In the genomic region with DNA sequence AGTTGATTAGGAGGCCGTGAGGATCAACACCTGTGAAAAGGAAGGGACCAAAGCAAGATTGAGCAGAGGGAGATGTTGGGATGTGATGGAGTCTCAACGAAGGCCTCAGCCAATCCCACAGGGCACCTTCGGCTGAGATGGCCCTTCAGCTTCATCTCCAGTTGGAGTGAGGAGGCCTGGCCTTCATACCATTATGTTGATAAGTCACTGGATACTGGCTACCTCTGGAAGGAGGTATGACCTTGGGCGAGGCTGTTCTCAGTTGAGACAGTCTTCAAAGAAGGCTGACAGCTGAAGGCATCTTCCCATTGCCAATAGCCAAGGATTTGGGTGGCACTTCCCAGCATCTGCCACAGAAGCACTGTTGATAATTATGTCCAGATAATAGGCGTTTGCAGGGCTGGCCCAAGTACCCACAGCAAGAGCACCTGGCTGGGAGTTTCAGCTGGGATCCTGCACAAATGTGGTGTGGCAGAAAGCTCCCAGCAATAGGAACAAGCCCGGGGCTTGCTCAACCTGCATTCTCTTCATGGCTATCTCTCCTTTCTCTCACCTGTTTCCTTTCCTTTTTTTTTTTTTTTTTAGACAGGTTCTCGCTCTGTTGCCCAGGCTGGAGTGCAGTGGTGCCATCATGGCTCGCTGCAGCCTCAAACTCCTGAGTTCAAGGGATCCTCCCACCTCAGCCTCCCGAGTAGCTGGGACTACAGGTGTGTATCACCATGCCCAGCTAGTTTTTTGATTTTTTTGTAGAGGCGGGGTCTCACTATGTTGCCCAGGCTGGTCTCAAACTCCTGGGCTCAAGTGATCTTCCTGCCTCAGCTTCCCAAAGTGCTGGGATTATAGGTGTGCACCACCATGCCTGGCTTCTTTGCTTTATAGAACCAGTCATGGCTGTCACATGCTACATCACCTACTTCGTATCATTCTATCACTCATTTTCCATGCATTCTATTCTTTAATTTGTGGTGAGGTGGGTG, we compare ENCODE assay signal across 15 cellular contexts. TPM values are rescaled to one million over a fixed set of nuclear protein-coding genes. Genes with fewer than 3 reads are reported as not detected.
DNase-seq lines count a peak whose midpoint lies in the region; ATAC-seq and TF ChIP-seq lines count a peak whose summit lies in the region.
"Had no signal": no experiment of that assay in that cellular context is flagged by ENCODE, and none has a peak within 500 bp of the region (broad histone marks: within the 10 kb centered on the region; RNA-seq: fewer than 3 reads in every experiment).

No MANE protein-coding gene starts in this region.

- TF ChIP-seq POLR2A in esophagus squamous epithelium (IDR thresholded peaks at IDR 0.05) (no peak), transverse colon (IDR thresholded peaks at IDR 0.05) (no peak)

- H3K36me3 ChIP-seq in esophagus squamous epithelium: no peaks in the 10 kb centered on the region
- H3K36me3 ChIP-seq in transverse colon: no peaks in the 10 kb centered on the region
- H3K36me3 ChIP-seq: tibial artery had no signal

- peak; percentile 4 to 11 for DNase-seq in activated T-cell treated with anti-CD3 and anti-CD28 coated beads, Interleukin-2, amount 50 U/mL, for 48 hours
- DNase-seq in activated T-cell treated with anti-CD3 and anti-CD28 coated beads, Interleukin-2, amount 50 U/mL, for 72 hours: no peak
- DNase-seq in NCI-H774 (lab: John Stamatoyannopoulos, UW) (peak; percentile 14), esophagus squamous epithelium (lab: John Stamatoyannopoulos, UW) (no peak), transverse colon (peak; percentile 0), cortex of kidney (lab: John Stamatoyannopoulos, UW) (no peak), NCI-H1105 (lab: John Stamatoyannopoulos, UW) (no peak), NCI-H446 treated with DMSO at 0.1 percent for 48 hours (lab: John Stamatoyannopoulos, UW) (no peak)
- DNase-seq: activated CD4-positive, alpha-beta memory T cell treated with anti-CD3 and anti-CD28 coated beads, Interleukin-2, amount 10 ng/mL, durations not matched to agents 7 days and 5 days; foreskin fibroblast; hypothalamus; nucleus accumbens; SW 1271 had no signal

- in situ Hi-C loops in transverse colon (cut with MboI; ENCODE audit: low pct_ligation_motif_present in 1 of 4, low pct_unique_long_range_greater_than_20kb in 1 of 4, low sequenced_read_pairs in 3 of 4): no loop called here

- H3K4me3 ChIP-seq in esophagus squamous epithelium (no peak overlapping the region), transverse colon (no peak overlapping the region)
- H3K4me3 ChIP-seq: skin epidermis, tibial artery had no signal

- peaks cover 13 to 55% (median 38%) of the 10 kb centered on the region in 3 donors for H3K4me1 ChIP-seq in esophagus squamous epithelium
- peaks cover 0 to 4% (median 0%) of the 10 kb centered on the region in 4 donors for H3K4me1 ChIP-seq in transverse colon

- no peaks in the 10 kb centered on the region for H3K27me3 Mint-ChIP-seq in activated T-cell treated with anti-CD3 and anti-CD28 coated beads, Interleukin-2, amount 50 U/mL, for 72 hours (ENCODE audit: low read depth)
- H3K27me3 Mint-ChIP-seq: activated CD4-positive, alpha-beta memory T cell treated with anti-CD3 and anti-CD28 coated beads, Interleukin-2, amount 10 ng/mL, durations not matched to agents 7 days and 5 days had no signal

- no peak overlapping the region for H3K27ac Mint-ChIP-seq in activated T-cell treated with anti-CD3 and anti-CD28 coated beads, Interleukin-2, amount 50 U/mL, for 72 hours
- H3K27ac Mint-ChIP-seq: activated CD4-positive, alpha-beta memory T cell treated with anti-CD3 and anti-CD28 coated beads, Interleukin-2, amount 10 ng/mL, durations not matched to agents 7 days and 5 days had no signal

- TF ChIP-seq EP300 in transverse colon (IDR thresholded peaks at IDR 0.05; ENCODE audit: low read depth): no peak

- H3K4me3 Mint-ChIP-seq in activated T-cell treated with anti-CD3 and anti-CD28 coated beads, Interleukin-2, amount 50 U/mL, for 72 hours: no peak overlapping the region
- H3K4me3 Mint-ChIP-seq: activated CD4-positive, alpha-beta memory T cell treated with anti-CD3 and anti-CD28 coated beads, Interleukin-2, amount 10 ng/mL, durations not matched to agents 7 days and 5 days had no signal

- intact Hi-C loops in esophagus squamous epithelium (cut with DNase I): no loop called here
- intact Hi-C loops in transverse colon (cut with DNase I; ENCODE audit: low total_unique reads): no loop called here

- no peaks in the 10 kb centered on the region for H3K9me3 ChIP-seq in esophagus squamous epithelium
- H3K9me3 ChIP-seq in transverse colon: no peaks in the 10 kb centered on the region
- H3K9me3 ChIP-seq: tibial artery had no signal

- TF ChIP-seq CTCF in esophagus squamous epithelium (IDR thresholded peaks at IDR 0.05): no peak
- no peak for TF ChIP-seq CTCF in transverse colon (IDR thresholded peaks at IDR 0.05)

- peak overlapping the region in 3 of 4 donors; percentile 45 to 55 (median 45) for H3K27ac ChIP-seq in esophagus squamous epithelium
- peak overlapping the region in 1 of 4 donors; percentile 20 for H3K27ac ChIP-seq in transverse colon
- H3K27ac ChIP-seq: tibial artery had no signal

- 84 to 85% methylated on average over 11 of the region's 11 CpGs for WGBS in esophagus squamous epithelium, 2 donors
- WGBS in transverse colon (ENCODE audit: low coverage in 1 of 2), 2 donors: 84 to 89% methylated on average over 8 to 11 of the region's 11 CpGs

- no peak for ATAC-seq in activated T-cell treated with anti-CD3 and anti-CD28 coated beads, Interleukin-2, amount 50 U/mL, for 72 hours (replicated peaks in 1 of 2)

- H3K4me1 Mint-ChIP-seq in activated T-cell treated with anti-CD3 and anti-CD28 coated beads, Interleukin-2, amount 50 U/mL, for 72 hours (ENCODE audit: low read depth): peaks cover 14% of the 10 kb centered on the region

- H3K27me3 ChIP-seq in esophagus squamous epithelium (no peaks in the 10 kb centered on the region), transverse colon (no peaks in the 10 kb centered on the region)
- H3K27me3 ChIP-seq: tibial artery had no signal

- H3K9me3 Mint-ChIP-seq in activated T-cell treated with anti-CD3 and anti-CD28 coated beads, Interleukin-2, amount 50 U/mL, for 72 hours: no peaks in the 10 kb centered on the region
- H3K9me3 Mint-ChIP-seq: activated CD4-positive, alpha-beta memory T cell treated with anti-CD3 and anti-CD28 coated beads, Interleukin-2, amount 10 ng/mL, durations not matched to agents 7 days and 5 days had no signal

- no peaks in the 10 kb centered on the region for H3K36me3 Mint-ChIP-seq in activated T-cell treated with anti-CD3 and anti-CD28 coated beads, Interleukin-2, amount 50 U/mL, for 72 hours (ENCODE audit: insufficient read depth in 2 of 2)

RNA-seq across cellular contexts. Expression of gene MAP3K14, which starts 18.2 kb away (rescaled TPM):
- 10 to 100 TPM; 71.8 to 78.0 TPM for total RNA-seq in activated T-cell treated with anti-CD3 and anti-CD28 coated beads, Interleukin-2, amount 50 U/mL, for 72 hours
- total RNA-seq in esophagus squamous epithelium (10 to 100 TPM in 1 of 4 donors, 1 to 10 TPM in 3; 3.7 to 14.7 (median 6.7) TPM), transverse colon (10 to 100 TPM; 13.0 to 33.7 (median 18.7) TPM)

Comparison
In these comparisons a context has a peak if more than half of its experiments do, and no peak if none do; other contexts are left out.
1. DNase-seq: peak in activated T-cell treated with anti-CD3 and anti-CD28 coated beads, Interleukin-2, amount 50 U/mL, for 48 hours (2 of 2), NCI-H774 (single experiment) and transverse colon (single experiment); none in activated T-cell treated with anti-CD3 and anti-CD28 coated beads, Interleukin-2, amount 50 U/mL, for 72 hours (0 of 2), esophagus squamous epithelium (single experiment), cortex of kidney (single experiment), NCI-H1105 (single experiment) and NCI-H446 treated with DMSO at 0.1 percent for 48 hours (single experiment).